18 cellular contexts compared by ENCODE assay signal in genomic region chr1:185401019-185401418, GRCh38.
DNase-seq lines count a peak whose midpoint lies in the region; ATAC-seq, FAIRE-seq and TF ChIP-seq lines count a peak whose summit lies in the region.
"Had no signal": no experiment of that assay in that cellular context is flagged by ENCODE, and none has a peak within 500 bp of the region (broad histone marks: within the 10 kb centered on the region; RNA-seq: fewer than 3 reads in every experiment).

No MANE protein-coding gene starts in this region.

- H3K4ac ChIP-seq in trophoblast cell (ENCODE audit: low read depth, low read length), result no peak overlapping the region

- H3K36me3 ChIP-seq in trophoblast cell (ENCODE audit: control insufficient read depth in 1 of 2, insufficient read depth in 2 of 2, low read length in 2 of 2), result no peaks in the 10 kb centered on the region
- no peaks in the 10 kb centered on the region for H3K36me3 ChIP-seq in MM.1S (replicated peaks; ENCODE audit: insufficient read depth, low read length)
- H3K36me3 ChIP-seq: gastroesophageal sphincter, upper lobe of right lung had no signal

- no peak for TF ChIP-seq CTCF in fibroblast of the aortic adventitia (IDR thresholded peaks at IDR 0.05; ENCODE audit: insufficient read depth, low read length)
- TF ChIP-seq CTCF in MM.1S (IDR thresholded peaks at IDR 0.05; ENCODE audit: low read length), result no peak

- H3K27me3 ChIP-seq in trophoblast cell (ENCODE audit: insufficient read depth, low read length) (no peaks in the 10 kb centered on the region), MM.1S (replicated peaks; ENCODE audit: insufficient read depth, low read length) (no peaks in the 10 kb centered on the region)
- H3K27me3 ChIP-seq: gastroesophageal sphincter, upper lobe of right lung had no signal

- H3K4me2 ChIP-seq in trophoblast cell (ENCODE audit: low read length), result no peak overlapping the region
- no peak overlapping the region for H3K4me2 ChIP-seq in MM.1S (ENCODE audit: low read depth, low read length)

- no peaks in the 10 kb centered on the region for H4K20me1 ChIP-seq in MM.1S (ENCODE audit: insufficient read depth, low read length)

- peaks cover 0 to 2% (median 0%) of the 10 kb centered on the region in 9 donors for H3K9me3 Mint-ChIP-seq in naive thymus-derived CD8-positive, alpha-beta T cell

- FAIRE-seq in H54 (lab: Jason Lieb, UNC), result peak; percentile 93

- DNase-seq in H54 (ENCODE audit: insufficient read length, low spot score) (peak; percentile 52), T1000 (lab: John Stamatoyannopoulos, UW) (peak; percentile 55), fibroblast of the aortic adventitia (ENCODE audit: low read depth) (peak; percentile 17), trophoblast cell (peak; percentile 76 to 81), Ammon's horn (ENCODE audit: low spot score) (no peak), MM.1S (no peak)
- DNase-seq in naive thymus-derived CD8-positive, alpha-beta T cell, result no peak
- DNase-seq: activated CD4-positive, alpha-beta T cell treated with anti-CD3 and anti-CD28 coated beads, Interleukin-2, amount 50 U/mL, for 48 hours; effector memory CD4-positive, alpha-beta T cell; left colon; naive B cell; NCI-H2029; SHP77; stimulated activated CD4-positive, alpha-beta T cell treated with anti-CD3 and anti-CD28 coated beads, Interleukin-4, amount 100 ng/mL, for 1 hour; upper lobe of right lung had no signal

- H4K91ac ChIP-seq in trophoblast cell (ENCODE audit: low read depth, low read length), result peak overlapping the region; percentile 71

- H2BK120ac ChIP-seq in trophoblast cell (ENCODE audit: insufficient read depth, low read length, poor library complexity), result no peak overlapping the region

- H3K9me3 ChIP-seq in trophoblast cell (ENCODE audit: insufficient read depth, low read depth, low read length), result peaks cover 1% of the 10 kb centered on the region
- no peaks in the 10 kb centered on the region for H3K9me3 ChIP-seq in MM.1S (replicated peaks; ENCODE audit: insufficient read depth, low read length)
- H3K9me3 ChIP-seq: gastroesophageal sphincter, upper lobe of right lung had no signal

- H3K4me1 ChIP-seq in trophoblast cell (ENCODE audit: control insufficient read depth in 1 of 2, insufficient read depth in 2 of 2, low read length in 2 of 2) (peaks cover 5 to 6% of the 10 kb centered on the region in 2 experiments), MM.1S (ENCODE audit: low read length) (0 out of 2 replicates have a peak, but pooled peaks cover 4% of the 10 kb centered on the region)
- H3K4me1 ChIP-seq: upper lobe of right lung had no signal

- peaks cover 28% of the 10 kb centered on the region for H3K79me1 ChIP-seq in trophoblast cell (ENCODE audit: low read length)

- ATAC-seq in naive thymus-derived CD8-positive, alpha-beta T cell, result no peak
- no peak for ATAC-seq in HG02623 (IDR thresholded peaks at IDR 0.05; ENCODE audit: unreplicated experiment)
- ATAC-seq: gastroesophageal sphincter, left colon, upper lobe of right lung had no signal

- H2BK5ac ChIP-seq in trophoblast cell (ENCODE audit: low read depth, low read length, poor library complexity), result peak overlapping the region; percentile 42

- no peak overlapping the region for H3K23ac ChIP-seq in trophoblast cell (ENCODE audit: low read length)

- no peak overlapping the region for H4K8ac ChIP-seq in trophoblast cell (ENCODE audit: low read depth, low read length)

- no peaks in the 10 kb centered on the region for H3K36me3 Mint-ChIP-seq in naive thymus-derived CD8-positive, alpha-beta T cell
- H3K36me3 Mint-ChIP-seq: naive B cell had no signal

- TF ChIP-seq POLR2A in H54 (IDR thresholded peaks at IDR 0.05; ENCODE audit: low read depth, low read length), result no peak

- H3K9me2 ChIP-seq in MM.1S (replicated peaks; ENCODE audit: insufficient read depth, low read length), result no peaks in the 10 kb centered on the region

- H3K4me3 Mint-ChIP-seq in naive thymus-derived CD8-positive, alpha-beta T cell, result no peak overlapping the region
- H3K4me3 Mint-ChIP-seq: activated T-helper 1 cell treated with anti-CD3 and anti-CD28 coated beads, Interleukin-12 subunit alpha, Interleukin-12 subunit beta, Interleukin-2, Interleukin-4 antibody, amounts not matched to agents 30 ng/mL and 10 ng/mL and 1 ng/mL, durations not matched to agents 14 hours and 24 hours and 36 hours; naive B cell had no signal

- H3K4me1 Mint-ChIP-seq in naive thymus-derived CD8-positive, alpha-beta T cell, result peaks cover 3 to 14% (median 10%) of the 10 kb centered on the region in 4 donors

- H2AFZ ChIP-seq in trophoblast cell (ENCODE audit: insufficient read depth, low read length, poor library complexity) (no peak overlapping the region), MM.1S (ENCODE audit: low read length) (no peak overlapping the region)

- H3K27me3 Mint-ChIP-seq in naive thymus-derived CD8-positive, alpha-beta T cell, result peaks cover 0 to 8% (median 2%) of the 10 kb centered on the region in 5 donors

- no CpG with 5 or more reads among the region's 3 CpGs for WGBS in trophoblast cell (ENCODE audit: extremely low coverage, insufficient coverage, insufficient read length)

- H3K4me3 ChIP-seq in fibroblast of the aortic adventitia (ENCODE audit: low read depth, low read length) (no peak overlapping the region), trophoblast cell (ENCODE audit: low read depth, low read length) (no peak overlapping the region), MM.1S (ENCODE audit: low read length) (no peak overlapping the region)
- H3K4me3 ChIP-seq: gastroesophageal sphincter, upper lobe of right lung had no signal

- peaks cover 4% of the 10 kb centered on the region for H3K79me2 ChIP-seq in trophoblast cell (ENCODE audit: control insufficient read depth, insufficient read depth, low read length, poor library complexity)
- H3K79me2 ChIP-seq in MM.1S (ENCODE audit: low read length), result no peaks in the 10 kb centered on the region

- H3K9ac ChIP-seq in trophoblast cell (ENCODE audit: low read length), result no peak overlapping the region
- no peak overlapping the region for H3K9ac ChIP-seq in MM.1S (ENCODE audit: low read length)

- H3K18ac ChIP-seq in trophoblast cell (ENCODE audit: low read length), result no peak overlapping the region

- H3K14ac ChIP-seq in trophoblast cell (ENCODE audit: low read length), result no peak overlapping the region

- no peaks in the 10 kb centered on the region for H3F3A ChIP-seq in MM.1S (ENCODE audit: insufficient read depth, low read length)

- H2AK5ac ChIP-seq in trophoblast cell (ENCODE audit: low read length), result no peak overlapping the region

- POLR2A ChIA-PET in naive thymus-derived CD8-positive, alpha-beta T cell (lab: Charles Lee), result no interaction called here

- no peak overlapping the region for H2BK12ac ChIP-seq in trophoblast cell (ENCODE audit: low read length)

- no peak overlapping the region for H4K12ac ChIP-seq in trophoblast cell (ENCODE audit: low read depth, low read length)

- H3K27ac Mint-ChIP-seq in naive thymus-derived CD8-positive, alpha-beta T cell, result no peak overlapping the region
- H3K27ac Mint-ChIP-seq: activated T-helper 1 cell treated with anti-CD3 and anti-CD28 coated beads, Interleukin-12 subunit alpha, Interleukin-12 subunit beta, Interleukin-2, Interleukin-4 antibody, amounts not matched to agents 30 ng/mL and 10 ng/mL and 1 ng/mL, durations not matched to agents 14 hours and 24 hours and 36 hours; naive B cell had no signal

- H3K27ac ChIP-seq in trophoblast cell (ENCODE audit: low read depth, low read length), result peak overlapping the region; percentile 82
- no peak overlapping the region for H3K27ac ChIP-seq in MM.1S (ENCODE audit: low read length)
- H3K27ac ChIP-seq: gastroesophageal sphincter, upper lobe of right lung had no signal

Comparison
In these comparisons a context has a peak if more than half of its experiments do, and no peak if none do; other contexts are left out.
1. DNase-seq: peak in H54 (single experiment), T1000 (single experiment), fibroblast of the aortic adventitia (single experiment) and trophoblast cell (2 of 2); none in Ammon's horn (single experiment), MM.1S (single experiment) and naive thymus-derived CD8-positive, alpha-beta T cell (0 of 10).